ENCODE assay signal across 20 cellular contexts in genomic region chr10:3265081-3265480, GRCh38.
DNase-seq lines count a peak whose midpoint lies in the region; ATAC-seq and TF ChIP-seq lines count a peak whose summit lies in the region.
"Had no signal": no experiment of that assay in that cellular context is flagged by ENCODE, and none has a peak within 500 bp of the region (broad histone marks: within the 10 kb centered on the region; RNA-seq: fewer than 3 reads in every experiment).

No MANE protein-coding gene starts in this region.

- H3K4me1 ChIP-seq in mesenchymal stem cell (ENCODE audit: control insufficient read depth, insufficient read depth, low read depth, low read length), result peaks cover 14% of the 10 kb centered on the region
- H3K4me1 ChIP-seq in hepatocyte (ENCODE audit: insufficient read depth), result no peaks in the 10 kb centered on the region
- H3K4me1 ChIP-seq: HAP-1, prostate gland had no signal

- H4K20me1 ChIP-seq in hepatocyte (ENCODE audit: insufficient read depth, poor library complexity, severe bottlenecking), result no peaks in the 10 kb centered on the region

- no peaks in the 10 kb centered on the region for H3K79me1 ChIP-seq in mesenchymal stem cell (replicated peaks; ENCODE audit: low read length, poor library complexity, severe bottlenecking)

- no peak overlapping the region for H3K18ac ChIP-seq in mesenchymal stem cell (ENCODE audit: low read depth in 1 of 2, low read length in 2 of 2)

- H2BK5ac ChIP-seq in mesenchymal stem cell (ENCODE audit: low read depth, low read length, poor library complexity, severe bottlenecking), result no peak overlapping the region

- H3K9ac ChIP-seq in mesenchymal stem cell (ENCODE audit: low read length), result no peak overlapping the region

- ATAC-seq in left ventricle myocardium superior, result no peak

- H2BK15ac ChIP-seq in mesenchymal stem cell (ENCODE audit: low read depth, poor library complexity, severe bottlenecking), result no peak overlapping the region

- H4K8ac ChIP-seq in mesenchymal stem cell (ENCODE audit: low read length), result no peak overlapping the region

- no peaks in the 10 kb centered on the region for H3K9me2 ChIP-seq in hepatocyte (replicated peaks; ENCODE audit: insufficient read depth)

- H4K91ac ChIP-seq in mesenchymal stem cell (ENCODE audit: low read length), result no peak overlapping the region

- no peak overlapping the region for H3K4ac ChIP-seq in mesenchymal stem cell (ENCODE audit: low read depth in 1 of 2, low read length in 2 of 2)

- in situ Hi-C loops in brain microvascular endothelial cell (cut with HindIII; ENCODE audit: low pct_ligation_motif_present, low sequenced_read_pairs), result no loop called here

- H2BK120ac ChIP-seq in mesenchymal stem cell (ENCODE audit: low read depth, low read length), result no peak overlapping the region

- WGBS in mesenchymal stem cell, result 9% methylated on average over 3 of the region's 4 CpGs
- 85% methylated on average over 4 of the region's 4 CpGs for WGBS in hepatocyte (ENCODE audit: low lambda C conversion rate, missing lambda C conversion rate)

- DNase-seq in NCI-H748 (lab: John Stamatoyannopoulos, UW; ENCODE audit: unreplicated experiment), result peak; percentile 5
- no peak for DNase-seq in NCI-H748 treated with DMSO at 0.1 percent for 48 hours (lab: John Stamatoyannopoulos, UW)
- peak; percentile 43 for DNase-seq in brain microvascular endothelial cell
- DNase-seq in mesenchymal stem cell, result peak; percentile 72
- no peak for DNase-seq in hepatocyte (ENCODE audit: low spot score)
- no peak for DNase-seq in NCI-H82 (lab: John Stamatoyannopoulos, UW)
- DNase-seq in left ventricle myocardium superior, result no peak
- DNase-seq in occipital lobe (lab: John Stamatoyannopoulos, UW), result no peak
- DNase-seq: activated naive CD8-positive, alpha-beta T cell treated with anti-CD3 and anti-CD28 coated beads, Interleukin-2, amount 10 ng/mL, durations not matched to agents 7 days and 5 days; CD4-positive, CD25-positive, alpha-beta regulatory T cell; DMS79 treated with DMSO at 0.1 percent for 48 hours; effector CD8-positive, alpha-beta T cell; hippocampal formation; NCI-H146; NCI-H2227 treated with DMSO at 0.1 percent for 48 hours; stimulated activated CD4-positive, alpha-beta T cell treated with anti-CD3 and anti-CD28 coated beads, Interleukin-12 subunit alpha, Interleukin-12 subunit beta, amount 100 ng/mL, for 4 hours; T-helper 2 cell had no signal

- TF ChIP-seq CTCF in brain microvascular endothelial cell (IDR thresholded peaks at IDR 0.05; ENCODE audit: low read depth, low read length, missing control alignments) (no peak), hepatocyte (IDR thresholded peaks at IDR 0.05; ENCODE audit: poor library complexity) (no peak)

- H3K14ac ChIP-seq in mesenchymal stem cell (ENCODE audit: low read length in 2 of 2), result no peak overlapping the region

- H2AFZ ChIP-seq in mesenchymal stem cell (ENCODE audit: low read depth, low read length), result no peak overlapping the region
- no peak overlapping the region for H2AFZ ChIP-seq in hepatocyte

- no peaks in the 10 kb centered on the region for H3K79me2 ChIP-seq in hepatocyte

- no peak overlapping the region for H3K27ac ChIP-seq in brain microvascular endothelial cell
- H3K27ac ChIP-seq in mesenchymal stem cell (ENCODE audit: low read length, poor library complexity, severe bottlenecking), result no peak overlapping the region
- no peak overlapping the region for H3K27ac ChIP-seq in hepatocyte
- H3K27ac ChIP-seq: cardiac muscle cell, prostate gland had no signal

- H3K36me3 ChIP-seq in brain microvascular endothelial cell (replicated peaks) (no peaks in the 10 kb centered on the region), mesenchymal stem cell (ENCODE audit: control insufficient read depth in 1 of 2, insufficient read depth in 2 of 2, low read depth in 1 of 2, low read length in 2 of 2) (no peaks in the 10 kb centered on the region), hepatocyte (replicated peaks; ENCODE audit: insufficient read depth, low read depth) (no peaks in the 10 kb centered on the region)
- H3K36me3 ChIP-seq: cardiac muscle cell, HAP-1, prostate gland had no signal

- H3K23ac ChIP-seq in mesenchymal stem cell (ENCODE audit: low read length in 2 of 2), result no peak overlapping the region

- H3K27me3 ChIP-seq in brain microvascular endothelial cell (replicated peaks) (no peaks in the 10 kb centered on the region), mesenchymal stem cell (ENCODE audit: control insufficient read depth in 1 of 2, insufficient read depth in 1 of 2, low read length in 2 of 2) (peaks cover 0 to 19% of the 10 kb centered on the region in 2 experiments), hepatocyte (no peaks in the 10 kb centered on the region)
- H3K27me3 ChIP-seq: cardiac muscle cell had no signal

- H2AK5ac ChIP-seq in mesenchymal stem cell (ENCODE audit: low read length, severe bottlenecking), result no peak overlapping the region

- no peak overlapping the region for H3K4me2 ChIP-seq in mesenchymal stem cell (ENCODE audit: low read length, poor library complexity, severe bottlenecking)
- no peak overlapping the region for H3K4me2 ChIP-seq in hepatocyte

- H3K4me3 ChIP-seq in brain microvascular endothelial cell (ENCODE audit: low read depth, low read length), result no peak overlapping the region
- no peak overlapping the region for H3K4me3 ChIP-seq in mesenchymal stem cell (ENCODE audit: insufficient read depth in 1 of 2, low read depth in 1 of 2, low read length in 2 of 2)
- no peak overlapping the region for H3K4me3 ChIP-seq in hepatocyte
- H3K4me3 ChIP-seq: cardiac muscle cell, HAP-1, prostate gland had no signal

- intact Hi-C loops in left ventricle myocardium superior (cut with micrococcal nuclease), result no loop called here

- H3K9me3 ChIP-seq in mesenchymal stem cell (ENCODE audit: control insufficient read depth, low read length), result no peaks in the 10 kb centered on the region
- H3K9me3 ChIP-seq in hepatocyte (ENCODE audit: low read depth), result no peaks in the 10 kb centered on the region
- H3K9me3 ChIP-seq: HAP-1, prostate gland had no signal

- H2BK12ac ChIP-seq in mesenchymal stem cell (ENCODE audit: low read length in 2 of 2), result peak overlapping the region in 1 of 2 experiments; percentile 12

Comparison
In these comparisons a context has a peak if more than half of its experiments do, and no peak if none do; other contexts are left out.
1. DNase-seq: peak in NCI-H748 (single experiment), brain microvascular endothelial cell (single experiment) and mesenchymal stem cell (single experiment); none in NCI-H748 treated with DMSO at 0.1 percent for 48 hours (single experiment), hepatocyte (single experiment), NCI-H82 (single experiment), left ventricle myocardium superior (single experiment) and occipital lobe (single experiment).